Comparison of ENCODE assay signal across 8 cellular contexts in the genomic region with DNA sequence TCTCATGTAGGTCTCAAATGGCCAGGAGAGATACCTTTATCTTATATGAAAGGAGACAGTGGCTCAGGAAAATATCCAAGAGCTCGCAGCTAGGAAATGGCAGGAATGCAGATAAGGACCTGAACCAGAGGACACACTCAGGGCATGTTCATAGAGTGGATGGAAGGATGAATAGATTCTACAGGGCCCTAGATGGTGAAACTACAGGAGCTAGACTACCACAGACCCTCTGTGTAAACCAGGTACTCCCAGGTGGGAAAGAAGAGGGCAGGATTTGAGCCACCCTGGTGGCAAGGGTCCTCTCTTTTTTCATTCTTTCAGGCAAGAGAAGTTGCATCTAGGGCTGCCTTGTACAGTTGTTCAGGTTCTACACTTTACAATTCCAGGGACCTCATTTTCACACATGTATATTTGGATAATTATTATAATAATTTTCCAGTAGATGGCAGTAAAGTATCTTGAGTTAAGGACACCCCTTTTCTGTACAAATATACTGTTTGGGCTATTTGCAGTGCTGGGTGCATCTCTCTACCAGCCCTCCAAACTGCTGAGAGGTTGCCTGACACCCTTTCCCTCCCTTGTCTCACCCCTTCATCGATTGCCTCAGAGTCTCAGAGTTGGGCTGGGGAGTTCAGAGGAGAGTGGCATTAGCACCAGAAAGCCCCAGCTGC. TPM values are rescaled to one million over a fixed set of nuclear protein-coding genes. Genes with fewer than 3 reads are reported as not detected.
DNase-seq lines count a peak whose midpoint lies in the region; ATAC-seq, FAIRE-seq and TF ChIP-seq lines count a peak whose summit lies in the region.

No MANE protein-coding gene starts in this region.

- DNase-seq in DMS153 (lab: John Stamatoyannopoulos, UW) (peak; percentile 62), LoVo (ENCODE audit: low spot score) (peak; percentile 55), SHP77 (lab: John Stamatoyannopoulos, UW) (peak; percentile 54 to 58), fibroblast of villous mesenchyme (ENCODE audit: low read depth) (peak; percentile 29), GM12892 (ENCODE audit: insufficient read length) (no peak)
- DNase-seq in T-helper 2 cell treated with Interferon-gamma antibody and Interleukin-4, amounts not matched to agents 5 μg/mL and 100 μg/mL, for 36 hours (ENCODE audit: low spot score) = no peak
- no peak for DNase-seq in activated T-helper 1 cell treated with anti-CD3 and anti-CD28 coated beads, Interleukin-12 subunit alpha, Interleukin-12 subunit beta, Interleukin-2, Interleukin-4 antibody, amounts not matched to agents 30 ng/mL and 10 ng/mL and 1 ng/mL, durations not matched to agents 14 hours and 24 hours and 36 hours (ENCODE audit: low spot score)

- no peak overlapping the region for H3K27ac Mint-ChIP-seq in T-helper 2 cell treated with Interferon-gamma antibody and Interleukin-4, amounts not matched to agents 5 μg/mL and 100 μg/mL, for 36 hours
- no peak overlapping the region for H3K27ac Mint-ChIP-seq in activated T-helper 1 cell treated with anti-CD3 and anti-CD28 coated beads, Interleukin-12 subunit alpha, Interleukin-12 subunit beta, Interleukin-2, Interleukin-4 antibody, amounts not matched to agents 30 ng/mL and 10 ng/mL and 1 ng/mL, durations not matched to agents 14 hours and 24 hours and 36 hours

- H3K27me3 Mint-ChIP-seq in T-helper 2 cell treated with Interferon-gamma antibody and Interleukin-4, amounts not matched to agents 5 μg/mL and 100 μg/mL, for 36 hours (ENCODE audit: low read depth) = peaks cover 6% of the 10 kb centered on the region
- H3K27me3 Mint-ChIP-seq in activated T-helper 1 cell treated with anti-CD3 and anti-CD28 coated beads, Interleukin-12 subunit alpha, Interleukin-12 subunit beta, Interleukin-2, Interleukin-4 antibody, amounts not matched to agents 30 ng/mL and 10 ng/mL and 1 ng/mL, durations not matched to agents 14 hours and 24 hours and 36 hours (ENCODE audit: insufficient read depth) = peaks cover 20% of the 10 kb centered on the region

- intact Hi-C loops in activated T-helper 1 cell treated with anti-CD3 and anti-CD28 coated beads, Interleukin-12 subunit alpha, Interleukin-12 subunit beta, Interleukin-2, Interleukin-4 antibody, amounts not matched to agents 30 ng/mL and 10 ng/mL and 1 ng/mL, durations not matched to agents 14 hours and 24 hours and 36 hours (cut with micrococcal nuclease) = loop anchor here (1.0 kb wide), 3 partner anchors 61 to 280 kb away; no protein-coding TSS in a partner anchor

- H3K4me1 Mint-ChIP-seq in T-helper 2 cell treated with Interferon-gamma antibody and Interleukin-4, amounts not matched to agents 5 μg/mL and 100 μg/mL, for 36 hours (ENCODE audit: low read depth) = no peaks in the 10 kb centered on the region
- no peaks in the 10 kb centered on the region for H3K4me1 Mint-ChIP-seq in activated T-helper 1 cell treated with anti-CD3 and anti-CD28 coated beads, Interleukin-12 subunit alpha, Interleukin-12 subunit beta, Interleukin-2, Interleukin-4 antibody, amounts not matched to agents 30 ng/mL and 10 ng/mL and 1 ng/mL, durations not matched to agents 14 hours and 24 hours and 36 hours (ENCODE audit: low read depth)

- H3K4me3 ChIP-seq in fibroblast of villous mesenchyme (ENCODE audit: low read depth, low read length) = no peak overlapping the region

- FAIRE-seq in GM12892 (lab: Jason Lieb, UNC) = no peak

- ATAC-seq in HG02938 (IDR thresholded peaks at IDR 0.05; ENCODE audit: unreplicated experiment) = no peak

- TF ChIP-seq CTCF in fibroblast of villous mesenchyme (IDR thresholded peaks at IDR 0.05; ENCODE audit: insufficient read depth, low read depth, low read length) = peak; percentile 25

- no peaks in the 10 kb centered on the region for H3K9me3 Mint-ChIP-seq in T-helper 2 cell treated with Interferon-gamma antibody and Interleukin-4, amounts not matched to agents 5 μg/mL and 100 μg/mL, for 36 hours
- no peaks in the 10 kb centered on the region for H3K9me3 Mint-ChIP-seq in activated T-helper 1 cell treated with anti-CD3 and anti-CD28 coated beads, Interleukin-12 subunit alpha, Interleukin-12 subunit beta, Interleukin-2, Interleukin-4 antibody, amounts not matched to agents 30 ng/mL and 10 ng/mL and 1 ng/mL, durations not matched to agents 14 hours and 24 hours and 36 hours

- no peak for TF ChIP-seq POLR2A in GM12892 (IDR thresholded peaks at IDR 0.05; ENCODE audit: low read depth, low read length)

- H3K4me3 Mint-ChIP-seq in T-helper 2 cell treated with Interferon-gamma antibody and Interleukin-4, amounts not matched to agents 5 μg/mL and 100 μg/mL, for 36 hours = no peak overlapping the region
- no peak overlapping the region for H3K4me3 Mint-ChIP-seq in activated T-helper 1 cell treated with anti-CD3 and anti-CD28 coated beads, Interleukin-12 subunit alpha, Interleukin-12 subunit beta, Interleukin-2, Interleukin-4 antibody, amounts not matched to agents 30 ng/mL and 10 ng/mL and 1 ng/mL, durations not matched to agents 14 hours and 24 hours and 36 hours

- no peaks in the 10 kb centered on the region for H3K36me3 Mint-ChIP-seq in T-helper 2 cell treated with Interferon-gamma antibody and Interleukin-4, amounts not matched to agents 5 μg/mL and 100 μg/mL, for 36 hours (ENCODE audit: low read depth)
- H3K36me3 Mint-ChIP-seq in activated T-helper 1 cell treated with anti-CD3 and anti-CD28 coated beads, Interleukin-12 subunit alpha, Interleukin-12 subunit beta, Interleukin-2, Interleukin-4 antibody, amounts not matched to agents 30 ng/mL and 10 ng/mL and 1 ng/mL, durations not matched to agents 14 hours and 24 hours and 36 hours (ENCODE audit: low read depth) = no peaks in the 10 kb centered on the region

RNA-seq across cellular contexts. Expression of gene ZDHHC22, which starts 10.5 kb away (rescaled TPM):
- not detected in 2 replicates for total RNA-seq in fibroblast of villous mesenchyme
- not detected in 2 replicates for total RNA-seq in activated T-helper 1 cell treated with anti-CD3 and anti-CD28 coated beads, Interleukin-12 subunit alpha, Interleukin-12 subunit beta, Interleukin-2, Interleukin-4 antibody, amounts not matched to agents 30 ng/mL and 10 ng/mL and 1 ng/mL, durations not matched to agents 14 hours and 24 hours and 36 hours
- not detected for polyA plus RNA-seq in GM12892 (2012; ENCODE audit: missing spikeins)

RNA-seq across cellular contexts. Expression of gene TMEM63C, which starts 29.5 kb away (rescaled TPM):
- under 0.01 TPM in 1 of 2 replicates, not detected in the other for total RNA-seq in fibroblast of villous mesenchyme
- 1.6 TPM in 2 replicates for total RNA-seq in activated T-helper 1 cell treated with anti-CD3 and anti-CD28 coated beads, Interleukin-12 subunit alpha, Interleukin-12 subunit beta, Interleukin-2, Interleukin-4 antibody, amounts not matched to agents 30 ng/mL and 10 ng/mL and 1 ng/mL, durations not matched to agents 14 hours and 24 hours and 36 hours
- 0.08 TPM for polyA plus RNA-seq in GM12892 (2012; ENCODE audit: missing spikeins)

RNA-seq across cellular contexts. Expression of gene CIPC, which starts 54.0 kb away (rescaled TPM):
- 11.3 and 23.7 TPM in 2 replicates for total RNA-seq in fibroblast of villous mesenchyme
- total RNA-seq in activated T-helper 1 cell treated with anti-CD3 and anti-CD28 coated beads, Interleukin-12 subunit alpha, Interleukin-12 subunit beta, Interleukin-2, Interleukin-4 antibody, amounts not matched to agents 30 ng/mL and 10 ng/mL and 1 ng/mL, durations not matched to agents 14 hours and 24 hours and 36 hours = 10.3 and 11.5 TPM in 2 replicates
- 11.6 TPM for polyA plus RNA-seq in GM12892 (2012; ENCODE audit: missing spikeins)

Comparison
In these comparisons a context has a peak if more than half of its experiments do, and no peak if none do; other contexts are left out.
1. DNase-seq: peak in DMS153 (single experiment), LoVo (single experiment), SHP77 (2 of 2) and fibroblast of villous mesenchyme (single experiment); none in T-helper 2 cell treated with Interferon-gamma antibody and Interleukin-4, amounts not matched to agents 5 μg/mL and 100 μg/mL, for 36 hours (single experiment), activated T-helper 1 cell treated with anti-CD3 and anti-CD28 coated beads, Interleukin-12 subunit alpha, Interleukin-12 subunit beta, Interleukin-2, Interleukin-4 antibody, amounts not matched to agents 30 ng/mL and 10 ng/mL and 1 ng/mL, durations not matched to agents 14 hours and 24 hours and 36 hours (single experiment) and GM12892 (single experiment).